ENCODE assay signal across 25 cellular contexts in genomic region chr10:17802350-17802749, GRCh38. TPM values are rescaled to one million over a fixed set of nuclear protein-coding genes. Genes with fewer than 3 reads are reported as not detected.
"Had no signal": no experiment of that assay in that cellular context is flagged by ENCODE, and none has a peak within 500 bp of the region (broad histone marks: within the 10 kb centered on the region; RNA-seq: fewer than 3 reads in every experiment).

No MANE protein-coding gene starts in this region.

- ATAC-seq: esophagus mucosa, gastrocnemius medialis, heart right ventricle, left lung, left ventricle myocardium superior, mucosa of descending colon had no signal

- H3K27ac ChIP-seq: coronary artery, dorsolateral prefrontal cortex, epithelial cell of prostate, esophagus squamous epithelium, gastrocnemius medialis, heart right ventricle, left lung, lower lobe of right lung had no signal

- H3K4me3 ChIP-seq: coronary artery, dorsolateral prefrontal cortex, esophagus squamous epithelium, gastrocnemius medialis, heart right ventricle, left lung, lower lobe of right lung, mucosa of descending colon had no signal

- DNase-seq: dorsolateral prefrontal cortex; effector CD4-positive, alpha-beta T cell; effector memory CD4-positive, alpha-beta T cell; erythroblast; esophagus squamous epithelium; foreskin fibroblast; foreskin melanocyte; gastrocnemius medialis; glutamatergic neuron; head of caudate nucleus; heart right ventricle; hippocampal formation; left cardiac atrium; left lung; left ventricle myocardium superior; lower lobe of right lung; mesenchymal stem cell; mucosa of descending colon; naive B cell had no signal

- H3K9me3 ChIP-seq: esophagus squamous epithelium, gastrocnemius medialis, lower lobe of right lung, mucosa of descending colon had no signal

- FAIRE-seq: colon, keratinocyte had no signal

- H3K4me1 ChIP-seq: esophagus squamous epithelium, gastrocnemius medialis, left lung, lower lobe of right lung had no signal

- H3K27me3 ChIP-seq: dorsolateral prefrontal cortex, esophagus squamous epithelium, gastrocnemius medialis, heart right ventricle, left lung had no signal

- H3K36me3 ChIP-seq: esophagus squamous epithelium, gastrocnemius medialis, heart right ventricle, left lung, lower lobe of right lung had no signal

RNA-seq across cellular contexts. Expression of gene MRC1, which starts 6.8 kb away (rescaled TPM):
- total RNA-seq: mesothelial cell of epicardium had no signal
